Comparison of ENCODE assay signal across 1 cellular context in genomic region chr9:111349766-111350165, GRCh38.
A peak's percentile ranks its signal among the peaks of the same experiment; 100 is the strongest.
TF ChIP-seq lines count a peak whose summit lies in the region.

No MANE protein-coding gene starts in this region.

TF ChIP-seq in HepG2, 621 proteins besides CTCF, POLR2A, EP300 and RAD21 (continued from another document and continues in another):
- TF ChIP-seq, protein P1, sequence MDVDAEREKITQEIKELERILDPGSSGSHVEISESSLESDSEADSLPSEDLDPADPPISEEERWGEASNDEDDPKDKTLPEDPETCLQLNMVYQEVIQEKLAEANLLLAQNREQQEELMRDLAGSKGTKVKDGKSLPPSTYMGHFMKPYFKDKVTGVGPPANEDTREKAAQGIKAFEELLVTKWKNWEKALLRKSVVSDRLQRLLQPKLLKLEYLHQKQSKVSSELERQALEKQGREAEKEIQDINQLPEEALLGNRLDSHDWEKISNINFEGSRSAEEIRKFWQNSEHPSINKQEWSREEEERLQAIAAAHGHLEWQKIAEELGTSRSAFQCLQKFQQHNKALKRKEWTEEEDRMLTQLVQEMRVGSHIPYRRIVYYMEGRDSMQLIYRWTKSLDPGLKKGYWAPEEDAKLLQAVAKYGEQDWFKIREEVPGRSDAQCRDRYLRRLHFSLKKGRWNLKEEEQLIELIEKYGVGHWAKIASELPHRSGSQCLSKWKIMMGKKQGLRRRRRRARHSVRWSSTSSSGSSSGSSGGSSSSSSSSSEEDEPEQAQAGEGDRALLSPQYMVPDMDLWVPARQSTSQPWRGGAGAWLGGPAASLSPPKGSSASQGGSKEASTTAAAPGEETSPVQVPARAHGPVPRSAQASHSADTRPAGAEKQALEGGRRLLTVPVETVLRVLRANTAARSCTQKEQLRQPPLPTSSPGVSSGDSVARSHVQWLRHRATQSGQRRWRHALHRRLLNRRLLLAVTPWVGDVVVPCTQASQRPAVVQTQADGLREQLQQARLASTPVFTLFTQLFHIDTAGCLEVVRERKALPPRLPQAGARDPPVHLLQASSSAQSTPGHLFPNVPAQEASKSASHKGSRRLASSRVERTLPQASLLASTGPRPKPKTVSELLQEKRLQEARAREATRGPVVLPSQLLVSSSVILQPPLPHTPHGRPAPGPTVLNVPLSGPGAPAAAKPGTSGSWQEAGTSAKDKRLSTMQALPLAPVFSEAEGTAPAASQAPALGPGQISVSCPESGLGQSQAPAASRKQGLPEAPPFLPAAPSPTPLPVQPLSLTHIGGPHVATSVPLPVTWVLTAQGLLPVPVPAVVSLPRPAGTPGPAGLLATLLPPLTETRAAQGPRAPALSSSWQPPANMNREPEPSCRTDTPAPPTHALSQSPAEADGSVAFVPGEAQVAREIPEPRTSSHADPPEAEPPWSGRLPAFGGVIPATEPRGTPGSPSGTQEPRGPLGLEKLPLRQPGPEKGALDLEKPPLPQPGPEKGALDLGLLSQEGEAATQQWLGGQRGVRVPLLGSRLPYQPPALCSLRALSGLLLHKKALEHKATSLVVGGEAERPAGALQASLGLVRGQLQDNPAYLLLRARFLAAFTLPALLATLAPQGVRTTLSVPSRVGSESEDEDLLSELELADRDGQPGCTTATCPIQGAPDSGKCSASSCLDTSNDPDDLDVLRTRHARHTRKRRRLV (CRISPR knock-in tag; IDR thresholded peaks at IDR 0.05), result no peak
- no peak for TF ChIP-seq KDM5B (CRISPR knock-in tag; IDR thresholded peaks at IDR 0.05; ENCODE audit: borderline replicate concordance)
- TF ChIP-seq SRSF9 (IDR thresholded peaks at IDR 0.05; ENCODE audit: borderline replicate concordance, insufficient read depth, low read depth, low read length, poor library complexity, severe bottlenecking), result no peak
- no peak for TF ChIP-seq ZBTB8A (CRISPR knock-in tag; IDR thresholded peaks at IDR 0.05; ENCODE audit: borderline replicate concordance, low read depth)
- TF ChIP-seq ZNF468 (CRISPR knock-in tag; IDR thresholded peaks at IDR 0.05), result no peak
- peak; percentile 84; the same call in 1 of the 2 replicates for TF ChIP-seq NKX3-1 (CRISPR knock-in tag; IDR thresholded peaks at IDR 0.05)
- TF ChIP-seq, protein P2, sequence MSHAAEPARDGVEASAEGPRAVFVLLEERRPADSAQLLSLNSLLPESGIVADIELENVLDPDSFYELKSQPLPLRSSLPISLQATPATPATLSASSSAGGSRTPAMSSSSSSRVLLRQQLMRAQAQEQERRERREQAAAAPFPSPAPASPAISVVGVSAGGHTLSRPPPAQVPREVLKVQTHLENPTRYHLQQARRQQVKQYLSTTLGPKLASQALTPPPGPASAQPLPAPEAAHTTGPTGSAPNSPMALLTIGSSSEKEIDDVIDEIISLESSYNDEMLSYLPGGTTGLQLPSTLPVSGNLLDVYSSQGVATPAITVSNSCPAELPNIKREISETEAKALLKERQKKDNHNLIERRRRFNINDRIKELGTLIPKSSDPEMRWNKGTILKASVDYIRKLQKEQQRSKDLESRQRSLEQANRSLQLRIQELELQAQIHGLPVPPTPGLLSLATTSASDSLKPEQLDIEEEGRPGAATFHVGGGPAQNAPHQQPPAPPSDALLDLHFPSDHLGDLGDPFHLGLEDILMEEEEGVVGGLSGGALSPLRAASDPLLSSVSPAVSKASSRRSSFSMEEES (CRISPR knock-in tag; IDR thresholded peaks at IDR 0.05), result peak; percentile 58; the same call in 1 of the 2 replicates
- TF ChIP-seq CHD2 (IDR thresholded peaks at IDR 0.05; ENCODE audit: low read depth, low read length), result no peak
- no peak for TF ChIP-seq ZFP90 (CRISPR knock-in tag; IDR thresholded peaks at IDR 0.05; ENCODE audit: borderline replicate concordance)
- TF ChIP-seq ELF4 (CRISPR knock-in tag; IDR thresholded peaks at IDR 0.05; ENCODE audit: borderline replicate concordance), result no peak
- no peak for TF ChIP-seq ZNF383 (CRISPR knock-in tag; IDR thresholded peaks at IDR 0.05; ENCODE audit: borderline replicate concordance)
- TF ChIP-seq, protein P3, sequence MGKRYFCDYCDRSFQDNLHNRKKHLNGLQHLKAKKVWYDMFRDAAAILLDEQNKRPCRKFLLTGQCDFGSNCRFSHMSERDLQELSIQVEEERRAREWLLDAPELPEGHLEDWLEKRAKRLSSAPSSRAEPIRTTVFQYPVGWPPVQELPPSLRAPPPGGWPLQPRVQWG (CRISPR knock-in tag; IDR thresholded peaks at IDR 0.05; ENCODE audit: borderline replicate concordance, low read depth), result no peak
- no peak for TF ChIP-seq ZNF441 (CRISPR knock-in tag; IDR thresholded peaks at IDR 0.05; ENCODE audit: borderline replicate concordance)
- TF ChIP-seq CCDC6 (CRISPR knock-in tag; IDR thresholded peaks at IDR 0.05), result 0 out of 2 replicates have a peak, but pooled peaks have one; percentile 26
- TF ChIP-seq CC2D1A (CRISPR knock-in tag; IDR thresholded peaks at IDR 0.05), result no peak
- TF ChIP-seq RBM22 (optimal IDR thresholded peaks at IDR 0.05; ENCODE audit: low read length), result no peak
- no peak for TF ChIP-seq ZNF891 (CRISPR knock-in tag; IDR thresholded peaks at IDR 0.05)
- no peak for TF ChIP-seq IRX3 (CRISPR knock-in tag; IDR thresholded peaks at IDR 0.05; ENCODE audit: borderline replicate concordance, low read depth)
- TF ChIP-seq SP2 (CRISPR knock-in tag; IDR thresholded peaks at IDR 0.05), result no peak
- TF ChIP-seq SMAD3 (CRISPR knock-in tag; IDR thresholded peaks at IDR 0.05), result peak; percentile 74; the same call in 1 of the 2 replicates
- TF ChIP-seq MLLT10 (CRISPR knock-in tag; IDR thresholded peaks at IDR 0.05), result no peak
- TF ChIP-seq ZNF484 (CRISPR knock-in tag; IDR thresholded peaks at IDR 0.05; ENCODE audit: borderline replicate concordance, low read depth), result no peak
- TF ChIP-seq FIP1L1 (IDR thresholded peaks at IDR 0.05; ENCODE audit: borderline replicate concordance, insufficient read depth, low read depth, low read length), result no peak
- TF ChIP-seq ETV6 (CRISPR knock-in tag; conservative IDR thresholded peaks at IDR 0.05), result no peak
- no peak for TF ChIP-seq PAF1 (CRISPR knock-in tag; IDR thresholded peaks at IDR 0.05)
- no peak for TF ChIP-seq RFX5 (IDR thresholded peaks at IDR 0.05; ENCODE audit: low read depth, low read length)
- no peak for TF ChIP-seq FLYWCH1 (CRISPR knock-in tag; IDR thresholded peaks at IDR 0.05)
- no peak for TF ChIP-seq HOXA9 (CRISPR knock-in tag; IDR thresholded peaks at IDR 0.05; ENCODE audit: borderline replicate concordance)
- peak; percentile 54; the same call in 1 of the 2 replicates for TF ChIP-seq IRF2 (CRISPR knock-in tag; IDR thresholded peaks at IDR 0.05)
- TF ChIP-seq PAWR (CRISPR knock-in tag; IDR thresholded peaks at IDR 0.05; ENCODE audit: borderline replicate concordance), result no peak
- no peak for TF ChIP-seq ZNF432 (CRISPR knock-in tag; IDR thresholded peaks at IDR 0.05; ENCODE audit: borderline replicate concordance)
- TF ChIP-seq HINFP (CRISPR knock-in tag; IDR thresholded peaks at IDR 0.05; ENCODE audit: low read depth), result no peak
- TF ChIP-seq ZNF75D (CRISPR knock-in tag; IDR thresholded peaks at IDR 0.05; ENCODE audit: borderline replicate concordance), result no peak
- TF ChIP-seq RNF2 (conservative IDR thresholded peaks at IDR 0.05; ENCODE audit: low read depth), result 0 out of 2 replicates have a peak, but pooled peaks have one; percentile 27
- TF ChIP-seq ZNF407 (CRISPR knock-in tag; IDR thresholded peaks at IDR 0.05; ENCODE audit: not compliant biosample characterization), result no peak
- no peak for TF ChIP-seq KAT7 (CRISPR knock-in tag; IDR thresholded peaks at IDR 0.05; ENCODE audit: borderline replicate concordance)
- TF ChIP-seq JUNB (CRISPR knock-in tag; IDR thresholded peaks at IDR 0.05; ENCODE audit: borderline replicate concordance), result no peak
- peak; percentile 39; the same call in 1 of the 2 replicates for TF ChIP-seq THRA (CRISPR knock-in tag; IDR thresholded peaks at IDR 0.05; ENCODE audit: borderline replicate concordance)
- TF ChIP-seq NFATC3 (CRISPR knock-in tag; IDR thresholded peaks at IDR 0.05), result no peak
- TF ChIP-seq HMG20B (CRISPR knock-in tag; conservative IDR thresholded peaks at IDR 0.05), result peak; percentile 99
- TF ChIP-seq ZBTB20 (CRISPR knock-in tag; IDR thresholded peaks at IDR 0.05; ENCODE audit: borderline replicate concordance, low read depth), result peak; percentile 100
- TF ChIP-seq ZNF704 (CRISPR knock-in tag; IDR thresholded peaks at IDR 0.05; ENCODE audit: borderline replicate concordance), result no peak
